9 cellular contexts compared by ENCODE assay signal in genomic region chr12:16606201-16606849, GRCh38. TPM values are rescaled to one million over a fixed set of nuclear protein-coding genes. Genes with fewer than 3 reads are reported as not detected.
A peak's percentile ranks its signal among the peaks of the same experiment; 100 is the strongest.
DNase-seq lines count a peak whose midpoint lies in the region; ATAC-seq and TF ChIP-seq lines count a peak whose summit lies in the region.
"Had no signal": no experiment of that assay in that cellular context is flagged by ENCODE, and none has a peak within 500 bp of the region (broad histone marks: within the 10 kb centered on the region; RNA-seq: fewer than 3 reads in every experiment).

No MANE protein-coding gene starts in this region.

- DNase-seq in AG04450 (ENCODE audit: low read depth, low spot score), result no peak
- DNase-seq in NCI-H1105 treated with DMSO at 0.1 percent for 48 hours (lab: John Stamatoyannopoulos, UW), result peak; percentile 55
- peak; percentile 30 for DNase-seq in kidney tubule cell (ENCODE audit: low spot score)
- DNase-seq in substantia nigra (lab: John Stamatoyannopoulos, UW), result peak in 24 of 49 donors; percentile 5 to 51 (median 31)
- no peak for DNase-seq in activated T-cell treated with anti-CD3 and anti-CD28 coated beads, Interleukin-2, amount 50 U/mL, for 4 hours

- peak overlapping the region; percentile 90 to 97 (median 97) for H3K4me3 Mint-ChIP-seq in brain
- H3K4me3 Mint-ChIP-seq in activated T-cell treated with anti-CD3 and anti-CD28 coated beads, Interleukin-2, amount 50 U/mL, for 4 hours, result no peak overlapping the region
- H3K4me3 Mint-ChIP-seq: activated naive CD8-positive, alpha-beta T cell had no signal

- CTCF ChIA-PET in AG04450 (lab: Charles Lee), result interaction anchor here (1.1 to 1.2 kb wide), 3 partner anchors 9 to 220 kb away, joined by 3 to 4 read pairs (median 3); no protein-coding TSS in a partner anchor

- POLR2A ChIA-PET in AG04450 (lab: Yijun Ruan, JAX), result interaction anchor here (0.7 to 1.0 kb wide), 2 partner anchors 11 to 609 kb away, joined by 3 read pairs; no protein-coding TSS in a partner anchor

- H3K9me3 ChIP-seq in AG04450 (ENCODE audit: control insufficient read depth, insufficient read depth, low read length), result no peaks in the 10 kb centered on the region

- peak overlapping the region; percentile 95 to 99 (median 97) for H3K27ac Mint-ChIP-seq in brain
- H3K27ac Mint-ChIP-seq: activated naive CD8-positive, alpha-beta T cell had no signal

- peaks cover 4% of the 10 kb centered on the region for H3K27me3 ChIP-seq in AG04450 (ENCODE audit: control insufficient read depth, insufficient read depth, low read length)

- no peak overlapping the region for H3K27ac ChIP-seq in AG04450 (ENCODE audit: low read depth, low read length)
- H3K27ac ChIP-seq in substantia nigra (ENCODE audit: low read depth, low read length, poor library complexity, severe bottlenecking), result peak overlapping the region; percentile 12

- peak overlapping the region; percentile 69 for H3K4me3 ChIP-seq in AG04450 (ENCODE audit: low read depth, low read length)

- H3K27me3 Mint-ChIP-seq in brain, result peaks cover 31% of the 10 kb centered on the region
- H3K27me3 Mint-ChIP-seq in activated T-cell treated with anti-CD3 and anti-CD28 coated beads, Interleukin-2, amount 50 U/mL, for 4 hours (ENCODE audit: low read depth), result peaks cover 49% of the 10 kb centered on the region

- peaks cover 80% of the 10 kb centered on the region for H3K4me1 Mint-ChIP-seq in brain
- no peaks in the 10 kb centered on the region for H3K4me1 Mint-ChIP-seq in activated T-cell treated with anti-CD3 and anti-CD28 coated beads, Interleukin-2, amount 50 U/mL, for 4 hours (ENCODE audit: low read depth)

- TF ChIP-seq CTCF in AG04450 (IDR thresholded peaks at IDR 0.05; ENCODE audit: low read depth, low read length) (no peak), brain (conservative IDR thresholded peaks at IDR 0.05) (no peak)

- no peaks in the 10 kb centered on the region for H3K36me3 Mint-ChIP-seq in brain
- no peaks in the 10 kb centered on the region for H3K36me3 Mint-ChIP-seq in activated T-cell treated with anti-CD3 and anti-CD28 coated beads, Interleukin-2, amount 50 U/mL, for 4 hours (ENCODE audit: insufficient read depth)
- H3K36me3 Mint-ChIP-seq: activated naive CD8-positive, alpha-beta T cell had no signal

- ATAC-seq in GM21390 (IDR thresholded peaks at IDR 0.05; ENCODE audit: unreplicated experiment), result peak; percentile 48
- no peak for ATAC-seq in activated T-cell treated with anti-CD3 and anti-CD28 coated beads, Interleukin-2, amount 50 U/mL, for 4 hours
- no peak for ATAC-seq in HG03196 (IDR thresholded peaks at IDR 0.05; ENCODE audit: unreplicated experiment)

- no peaks in the 10 kb centered on the region for H3K9me3 Mint-ChIP-seq in brain
- H3K9me3 Mint-ChIP-seq in activated T-cell treated with anti-CD3 and anti-CD28 coated beads, Interleukin-2, amount 50 U/mL, for 4 hours, result no peaks in the 10 kb centered on the region

RNA-seq across cellular contexts. Expression of gene LMO3, which starts 0.4 kb away (rescaled TPM):
- 1.0 and 2.0 TPM in 2 replicates for polyA plus RNA-seq in AG04450 (2011; rRNA removed)
- polyA minus RNA-seq in AG04450 (2011; rRNA and poly(A)+ RNA removed), result 0.69 and 3.3 TPM in 2 replicates
- 34.7 TPM for polyA plus RNA-seq in brain (ENCODE audit: insufficient read depth, low read depth, low replicate concordance)
- under 1 TPM in 1 of 3 donors, not detected in 2; 0.20 TPM for total RNA-seq in activated T-cell treated with anti-CD3 and anti-CD28 coated beads, Interleukin-2, amount 50 U/mL, for 4 hours

Comparison
In these comparisons a context has a peak if more than half of its experiments do, and no peak if none do; other contexts are left out.
1. DNase-seq: peak in NCI-H1105 treated with DMSO at 0.1 percent for 48 hours (single experiment) and kidney tubule cell (single experiment); none in AG04450 (single experiment) and activated T-cell treated with anti-CD3 and anti-CD28 coated beads, Interleukin-2, amount 50 U/mL, for 4 hours (single experiment).
2. RNA of gene LMO3, which starts 0.4 kb away (polyA plus RNA-seq): 34.7 TPM in brain (single experiment); 1.0 to 2.0 TPM in AG04450; every median in the first group is over 10 times any median in the second.